ENCODE assay signal across 1 cellular context in the genomic region with DNA sequence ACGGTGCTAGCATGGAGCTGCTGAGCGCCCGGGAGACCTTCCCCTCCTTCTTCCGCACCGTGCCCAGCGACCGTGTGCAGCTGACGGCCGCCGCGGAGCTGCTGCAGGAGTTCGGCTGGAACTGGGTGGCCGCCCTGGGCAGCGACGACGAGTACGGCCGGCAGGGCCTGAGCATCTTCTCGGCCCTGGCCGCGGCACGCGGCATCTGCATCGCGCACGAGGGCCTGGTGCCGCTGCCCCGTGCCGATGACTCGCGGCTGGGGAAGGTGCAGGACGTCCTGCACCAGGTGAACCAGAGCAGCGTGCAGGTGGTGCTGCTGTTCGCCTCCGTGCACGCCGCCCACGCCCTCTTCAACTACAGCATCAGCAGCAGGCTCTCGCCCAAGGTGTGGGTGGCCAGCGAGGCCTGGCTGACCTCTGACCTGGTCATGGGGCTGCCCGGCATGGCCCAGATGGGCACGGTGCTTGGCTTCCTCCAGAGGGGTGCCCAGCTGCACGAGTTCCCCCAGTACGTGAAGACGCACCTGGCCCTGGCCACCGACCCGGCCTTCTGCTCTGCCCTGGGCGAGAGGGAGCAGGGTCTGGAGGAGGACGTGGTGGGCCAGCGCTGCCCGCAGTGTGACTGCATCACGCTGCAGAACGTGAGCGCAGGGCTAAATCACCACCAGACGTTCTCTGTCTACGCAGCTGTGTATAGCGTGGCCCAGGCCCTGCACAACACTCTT.
TF ChIP-seq lines count a peak whose summit lies in the region.

No MANE protein-coding gene starts in this region.

TF ChIP-seq in SK-N-SH treated with all-trans-retinoic acid at 6 μM for 48 hours, 23 proteins besides CTCF, POLR2A, EP300 and RAD21 (continued from another document):
- TF ChIP-seq, protein P1, sequence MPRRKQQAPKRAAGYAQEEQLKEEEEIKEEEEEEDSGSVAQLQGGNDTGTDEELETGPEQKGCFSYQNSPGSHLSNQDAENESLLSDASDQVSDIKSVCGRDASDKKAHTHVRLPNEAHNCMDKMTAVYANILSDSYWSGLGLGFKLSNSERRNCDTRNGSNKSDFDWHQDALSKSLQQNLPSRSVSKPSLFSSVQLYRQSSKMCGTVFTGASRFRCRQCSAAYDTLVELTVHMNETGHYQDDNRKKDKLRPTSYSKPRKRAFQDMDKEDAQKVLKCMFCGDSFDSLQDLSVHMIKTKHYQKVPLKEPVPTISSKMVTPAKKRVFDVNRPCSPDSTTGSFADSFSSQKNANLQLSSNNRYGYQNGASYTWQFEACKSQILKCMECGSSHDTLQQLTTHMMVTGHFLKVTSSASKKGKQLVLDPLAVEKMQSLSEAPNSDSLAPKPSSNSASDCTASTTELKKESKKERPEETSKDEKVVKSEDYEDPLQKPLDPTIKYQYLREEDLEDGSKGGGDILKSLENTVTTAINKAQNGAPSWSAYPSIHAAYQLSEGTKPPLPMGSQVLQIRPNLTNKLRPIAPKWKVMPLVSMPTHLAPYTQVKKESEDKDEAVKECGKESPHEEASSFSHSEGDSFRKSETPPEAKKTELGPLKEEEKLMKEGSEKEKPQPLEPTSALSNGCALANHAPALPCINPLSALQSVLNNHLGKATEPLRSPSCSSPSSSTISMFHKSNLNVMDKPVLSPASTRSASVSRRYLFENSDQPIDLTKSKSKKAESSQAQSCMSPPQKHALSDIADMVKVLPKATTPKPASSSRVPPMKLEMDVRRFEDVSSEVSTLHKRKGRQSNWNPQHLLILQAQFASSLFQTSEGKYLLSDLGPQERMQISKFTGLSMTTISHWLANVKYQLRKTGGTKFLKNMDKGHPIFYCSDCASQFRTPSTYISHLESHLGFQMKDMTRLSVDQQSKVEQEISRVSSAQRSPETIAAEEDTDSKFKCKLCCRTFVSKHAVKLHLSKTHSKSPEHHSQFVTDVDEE (CRISPR knock-in tag; IDR thresholded peaks at IDR 0.05): no peak
TF ChIP-seq in SK-N-SH treated with all-trans-retinoic acid at 6 μM for 48 hours: peak in this region for 0.
